Comparison of ENCODE assay signal across 18 cellular contexts in genomic region chr11:8779732-8780131, GRCh38.
"Had no signal": no experiment of that assay in that cellular context is flagged by ENCODE, and none has a peak within 500 bp of the region (broad histone marks: within the 10 kb centered on the region; RNA-seq: fewer than 3 reads in every experiment).

No MANE protein-coding gene starts in this region.

- H3K9me3 ChIP-seq: body of pancreas, heart left ventricle, SJCRH30, testis had no signal

- H3K36me3 ChIP-seq: heart left ventricle had no signal

- H3K4me3 ChIP-seq: body of pancreas, heart left ventricle, SJCRH30, testis had no signal

- H3K27ac ChIP-seq: SJCRH30, WERI-Rb-1 had no signal

- H3K27me3 ChIP-seq: body of pancreas, heart left ventricle, SJCRH30, testis had no signal

- DNase-seq: activated CD4-positive, alpha-beta T cell treated with anti-CD3 and anti-CD28 coated beads for 1 hour; activated CD4-positive, alpha-beta T cell treated with anti-CD3 and anti-CD28 coated beads, Interleukin-2, amount 50 U/mL, for 1 hour; activated CD8-positive, alpha-beta T cell treated with anti-CD3 and anti-CD28 coated beads, Interleukin-2, amount 10 ng/mL, durations not matched to agents 7 days and 5 days; activated gamma-delta T cell treated with Interleukin-2 at 50 U/mL for 16 hours; anterior cingulate cortex; body of pancreas; dermis blood vessel endothelial cell; effector CD8-positive, alpha-beta T cell; heart left ventricle; kidney; occipital lobe; retina; SJCRH30; stimulated activated CD4-positive, alpha-beta T cell treated with anti-CD3 and anti-CD28 coated beads, Interleukin-1b, Interleukin-23, amount 100 ng/mL, for 48 hours; T-cell; testis; WERI-Rb-1 had no signal

- ATAC-seq: activated CD8-positive, alpha-beta T cell treated with anti-CD3 and anti-CD28 coated beads, Interleukin-2, amount 10 ng/mL, durations not matched to agents 7 days and 5 days; body of pancreas; left lobe of liver; T-cell had no signal
